ENCODE assay signal across 18 cellular contexts in the genomic region with DNA sequence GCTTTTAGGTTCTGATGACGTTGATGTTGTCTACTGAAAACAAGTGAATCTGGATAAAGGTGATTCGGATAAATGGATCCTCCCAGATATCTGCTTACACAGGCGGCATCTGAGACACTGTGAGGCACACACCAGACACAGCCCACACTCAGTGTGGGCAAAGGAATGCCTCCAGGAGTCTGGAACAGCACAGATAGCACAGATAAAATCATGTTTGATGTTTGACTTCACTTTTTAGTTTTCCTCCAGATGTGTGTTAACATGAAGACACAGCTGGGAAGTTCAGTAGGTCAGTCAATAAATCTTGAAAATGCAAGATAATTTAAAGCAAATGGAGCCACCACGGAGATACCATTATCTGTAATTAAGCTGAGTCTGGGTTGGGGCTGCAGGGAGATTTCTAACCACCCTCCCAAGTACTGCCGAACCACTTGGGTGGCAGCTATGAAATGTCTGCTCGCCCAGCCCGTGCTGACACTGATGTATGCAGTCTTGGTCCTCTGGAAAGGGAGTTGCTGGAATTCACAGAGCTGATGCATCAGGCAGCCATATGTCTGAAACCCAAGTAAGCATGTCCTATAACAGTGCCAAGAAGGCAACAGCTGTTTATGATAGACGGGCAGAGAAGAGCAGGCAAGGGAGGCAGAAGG. TPM values are rescaled to one million over a fixed set of nuclear protein-coding genes. Genes with fewer than 3 reads are reported as not detected.
A peak's percentile ranks its signal among the peaks of the same experiment; 100 is the strongest.
DNase-seq lines count a peak whose midpoint lies in the region; ATAC-seq lines count a peak whose summit lies in the region.
"Had no signal": no experiment of that assay in that cellular context is flagged by ENCODE, and none has a peak within 500 bp of the region (broad histone marks: within the 10 kb centered on the region; RNA-seq: fewer than 3 reads in every experiment).

No MANE protein-coding gene starts in this region.

- 85 to 94% methylated on average over 4 to 6 of the region's 8 CpGs for WGBS in mesodermal cell (ENCODE audit: insufficient coverage in 2 of 2), 2 experiments

- DNase-seq in EH (ENCODE audit: low read depth) (peak; percentile 35), NCI-H2227 (lab: John Stamatoyannopoulos, UW; ENCODE audit: unreplicated experiment) (peak; percentile 47), amniotic epithelial cell (ENCODE audit: low read depth) (peak; percentile 78), NCI-H2196 (lab: John Stamatoyannopoulos, UW; ENCODE audit: unreplicated experiment) (no peak), cerebellum (ENCODE audit: low spot score) (no peak)
- no peak for DNase-seq in activated CD4-positive, alpha-beta T cell treated with anti-CD3 and anti-CD28 coated beads for 48 hours
- DNase-seq in activated naive CD4-positive, alpha-beta T cell treated with anti-CD3 and anti-CD28 coated beads, Interleukin-2, amount 50 U/mL, for 72 hours (ENCODE audit: low spot score in 2 of 2) = no peak
- DNase-seq: activated CD4-positive, alpha-beta T cell treated with anti-CD3 and anti-CD28 coated beads for 1 hour; activated effector memory CD4-positive, alpha-beta T cell treated with anti-CD3 and anti-CD28 coated beads, Interleukin-2, amount 50 U/mL, for 16 hours; amygdala; foreskin melanocyte; NCI-H2107; spleen had no signal

- H3K9me3 ChIP-seq in mesodermal cell (ENCODE audit: control insufficient read depth, low read length) = no peaks in the 10 kb centered on the region
- H3K9me3 ChIP-seq: thoracic aorta had no signal

- H3K27ac ChIP-seq in mesodermal cell (ENCODE audit: low read depth, low read length, severe bottlenecking) = peak overlapping the region; percentile 51
- H3K27ac ChIP-seq: spleen, thoracic aorta had no signal

- no peaks in the 10 kb centered on the region for H3K9me3 Mint-ChIP-seq in activated naive CD4-positive, alpha-beta T cell treated with anti-CD3 and anti-CD28 coated beads, Interleukin-2, amount 50 U/mL, for 72 hours
- H3K9me3 Mint-ChIP-seq: central memory CD8-positive, alpha-beta T cell had no signal

- H3K4me1 ChIP-seq in mesodermal cell (ENCODE audit: control insufficient read depth, insufficient read depth, low read length, poor library complexity, severe bottlenecking) = no peaks in the 10 kb centered on the region

- no peaks in the 10 kb centered on the region for H3K36me3 ChIP-seq in mesodermal cell (ENCODE audit: control insufficient read depth, insufficient read depth, low read length)
- H3K36me3 ChIP-seq: spleen, thoracic aorta had no signal

- H3K4me3 ChIP-seq in mesodermal cell (ENCODE audit: extremely low read depth, insufficient read depth, low read length, poor library complexity, severe bottlenecking) = no peak overlapping the region
- H3K4me3 ChIP-seq: spleen, thoracic aorta had no signal

- no peak for ATAC-seq in activated naive CD4-positive, alpha-beta T cell treated with anti-CD3 and anti-CD28 coated beads, Interleukin-2, amount 50 U/mL, for 72 hours

- no peak overlapping the region for H3K27ac Mint-ChIP-seq in activated naive CD4-positive, alpha-beta T cell treated with anti-CD3 and anti-CD28 coated beads, Interleukin-2, amount 50 U/mL, for 72 hours

- H3K36me3 Mint-ChIP-seq in activated naive CD4-positive, alpha-beta T cell treated with anti-CD3 and anti-CD28 coated beads, Interleukin-2, amount 50 U/mL, for 72 hours = no peaks in the 10 kb centered on the region

RNA-seq across cellular contexts. Expression of a gene that starts 11.6 kb away (rescaled TPM):
- 0.41 TPM for polyA plus RNA-seq in mesodermal cell (2013, experiment 1 of 2)
- 0.25 TPM for polyA plus RNA-seq in mesodermal cell (2013, experiment 2 of 2)
- not detected for total RNA-seq in cerebellum
- not detected for total RNA-seq in activated naive CD4-positive, alpha-beta T cell treated with anti-CD3 and anti-CD28 coated beads, Interleukin-2, amount 50 U/mL, for 72 hours
- total RNA-seq: liver, OCI-LY7, spleen had no signal
- polyA plus RNA-seq: liver had no signal

RNA-seq across cellular contexts. Expression of a gene that starts 44.9 kb away (rescaled TPM):
- polyA plus RNA-seq in mesodermal cell (2013, experiment 1 of 2) = 2.2 TPM
- 2.7 TPM for polyA plus RNA-seq in mesodermal cell (2013, experiment 2 of 2)
- 3.6 TPM for total RNA-seq in cerebellum
- total RNA-seq in activated naive CD4-positive, alpha-beta T cell treated with anti-CD3 and anti-CD28 coated beads, Interleukin-2, amount 50 U/mL, for 72 hours = not detected
- total RNA-seq: OCI-LY7 had no signal

Comparison
In these comparisons a context has a peak if more than half of its experiments do, and no peak if none do; other contexts are left out.
1. DNase-seq: peak in EH (single experiment), NCI-H2227 (single experiment) and amniotic epithelial cell (single experiment); none in NCI-H2196 (single experiment), cerebellum (single experiment), activated CD4-positive, alpha-beta T cell treated with anti-CD3 and anti-CD28 coated beads for 48 hours (single experiment) and activated naive CD4-positive, alpha-beta T cell treated with anti-CD3 and anti-CD28 coated beads, Interleukin-2, amount 50 U/mL, for 72 hours (0 of 2).